ENCODE assay signal across 1 cellular context in genomic region chr11:125941241-125941605, GRCh38.
TF ChIP-seq lines count a peak whose summit lies in the region.

No MANE protein-coding gene starts in this region.

TF ChIP-seq in SK-N-SH, 30 proteins besides CTCF, POLR2A, EP300 and RAD21:
- TF ChIP-seq CHD2 (IDR thresholded peaks at IDR 0.05; ENCODE audit: low read length, partially characterized antibody) (no peak), NRF1 (IDR thresholded peaks at IDR 0.05; ENCODE audit: low read depth, low read length) (no peak), MXI1 (IDR thresholded peaks at IDR 0.05; ENCODE audit: low read depth, low read length) (no peak), RXRA (IDR thresholded peaks at IDR 0.05; ENCODE audit: borderline replicate concordance, low read depth) (no peak), JUND (IDR thresholded peaks at IDR 0.05) (no peak), TEAD4 (IDR thresholded peaks at IDR 0.05; ENCODE audit: borderline replicate concordance, insufficient read depth) (no peak), FOXM1 (IDR thresholded peaks at IDR 0.05; ENCODE audit: low read depth) (no peak), FOSL2 (IDR thresholded peaks at IDR 0.05; ENCODE audit: borderline replicate concordance, low read depth) (no peak), RCOR1 (IDR thresholded peaks at IDR 0.05; ENCODE audit: low read length) (no peak), EZH2phosphoT487 (IDR thresholded peaks at IDR 0.05; ENCODE audit: borderline replicate concordance, low read depth) (no peak), MEF2A (IDR thresholded peaks at IDR 0.05; ENCODE audit: borderline replicate concordance, low read depth) (no peak), TCF12 (IDR thresholded peaks at IDR 0.05) (no peak), TAF1 (IDR thresholded peaks at IDR 0.05; ENCODE audit: borderline replicate concordance, low read depth, low read length) (no peak), ELF1 (IDR thresholded peaks at IDR 0.05) (no peak), ZBTB33 (IDR thresholded peaks at IDR 0.05; ENCODE audit: borderline replicate concordance, low read depth) (no peak)
- TF ChIP-seq, protein P1, sequence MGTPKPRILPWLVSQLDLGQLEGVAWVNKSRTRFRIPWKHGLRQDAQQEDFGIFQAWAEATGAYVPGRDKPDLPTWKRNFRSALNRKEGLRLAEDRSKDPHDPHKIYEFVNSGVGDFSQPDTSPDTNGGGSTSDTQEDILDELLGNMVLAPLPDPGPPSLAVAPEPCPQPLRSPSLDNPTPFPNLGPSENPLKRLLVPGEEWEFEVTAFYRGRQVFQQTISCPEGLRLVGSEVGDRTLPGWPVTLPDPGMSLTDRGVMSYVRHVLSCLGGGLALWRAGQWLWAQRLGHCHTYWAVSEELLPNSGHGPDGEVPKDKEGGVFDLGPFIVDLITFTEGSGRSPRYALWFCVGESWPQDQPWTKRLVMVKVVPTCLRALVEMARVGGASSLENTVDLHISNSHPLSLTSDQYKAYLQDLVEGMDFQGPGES (IDR thresholded peaks at IDR 0.05; ENCODE audit: low read depth, low read length), result no peak
- TF ChIP-seq, protein P2, sequence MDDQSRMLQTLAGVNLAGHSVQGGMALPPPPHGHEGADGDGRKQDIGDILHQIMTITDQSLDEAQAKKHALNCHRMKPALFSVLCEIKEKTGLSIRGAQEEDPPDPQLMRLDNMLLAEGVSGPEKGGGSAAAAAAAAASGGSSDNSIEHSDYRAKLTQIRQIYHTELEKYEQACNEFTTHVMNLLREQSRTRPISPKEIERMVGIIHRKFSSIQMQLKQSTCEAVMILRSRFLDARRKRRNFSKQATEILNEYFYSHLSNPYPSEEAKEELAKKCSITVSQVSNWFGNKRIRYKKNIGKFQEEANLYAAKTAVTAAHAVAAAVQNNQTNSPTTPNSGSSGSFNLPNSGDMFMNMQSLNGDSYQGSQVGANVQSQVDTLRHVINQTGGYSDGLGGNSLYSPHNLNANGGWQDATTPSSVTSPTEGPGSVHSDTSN (IDR thresholded peaks at IDR 0.05), result no peak
TF ChIP-seq in SK-N-SH: peak in this region for 0.
